In the genomic region with DNA sequence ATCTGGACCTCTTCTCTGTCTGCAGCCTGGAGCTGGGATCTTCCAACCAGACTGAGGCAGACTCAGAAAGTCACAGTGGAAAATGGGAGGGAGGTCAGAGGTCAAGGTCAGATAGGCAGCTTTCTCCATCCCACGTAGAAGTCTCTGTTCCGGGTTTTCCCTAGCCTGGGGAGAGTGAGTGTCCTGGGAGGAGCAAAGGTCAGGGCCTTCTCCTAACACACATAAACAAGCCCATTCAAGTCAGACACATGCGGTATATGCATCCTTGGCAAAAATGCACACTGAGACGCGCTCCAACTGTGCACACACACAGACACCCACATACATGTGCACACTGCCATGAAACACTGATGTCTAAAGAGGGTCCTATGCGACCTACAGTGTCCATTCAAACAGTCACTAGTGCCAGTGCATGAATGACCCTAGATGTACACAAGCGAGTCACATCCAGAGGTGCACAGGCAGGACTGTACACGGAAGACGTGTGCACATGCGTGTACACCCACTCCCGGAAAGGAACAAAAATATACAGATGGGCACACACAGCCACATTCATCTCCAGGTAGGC, we compare ENCODE assay signal across 2 cellular contexts.
TF ChIP-seq lines count a peak whose summit lies in the region.

No MANE protein-coding gene starts in this region.

TF ChIP-seq in IMR-90, 13 proteins besides CTCF, POLR2A, EP300 and RAD21:
- TF ChIP-seq MXI1 (IDR thresholded peaks at IDR 0.05; ENCODE audit: borderline replicate concordance, low read depth, low read length) (peak; percentile 34; the same call in 1 of the 2 replicates), CHD1 (IDR thresholded peaks at IDR 0.05; ENCODE audit: low read depth, low read length) (no peak), MAFK (IDR thresholded peaks at IDR 0.05; ENCODE audit: low read depth, low read length) (no peak)

TF ChIP-seq in GM12878, 131 proteins besides CTCF, POLR2A, EP300 and RAD21 (continues in another document):
- TF ChIP-seq SP1 (IDR thresholded peaks at IDR 0.05; ENCODE audit: low read depth, low read length) (no peak), SIN3A (IDR thresholded peaks at IDR 0.05; ENCODE audit: low read depth, low read length) (no peak), PAX8 (IDR thresholded peaks at IDR 0.05) (peak; percentile 99), BHLHE40 (IDR thresholded peaks at IDR 0.05; ENCODE audit: borderline replicate concordance in 1 of 2, low read depth in 2 of 2, low read length in 1 of 2) (no peak), POLR2AphosphoS5 (IDR thresholded peaks at IDR 0.05; ENCODE audit: low read length) (no peak), SIX5 (IDR thresholded peaks at IDR 0.05; ENCODE audit: low read depth, low read length, severe bottlenecking) (no peak), CHD2 (IDR thresholded peaks at IDR 0.05; ENCODE audit: borderline replicate concordance, low read depth, low read length) (no peak), RFX5 (IDR thresholded peaks at IDR 0.05; ENCODE audit: low read depth, low read length) (no peak), ZNF274 (IDR thresholded peaks at IDR 0.05; ENCODE audit: insufficient read depth, insufficient read length) (no peak), YBX1 (IDR thresholded peaks at IDR 0.05) (no peak), CREM (IDR thresholded peaks at IDR 0.05; ENCODE audit: low read depth) (peak; percentile 16; the same call in 1 of the 2 replicates), ASH2L (IDR thresholded peaks at IDR 0.05; ENCODE audit: borderline replicate concordance, low read depth) (no peak), BCL11A (IDR thresholded peaks at IDR 0.05; ENCODE audit: low read depth, low read length) (no peak), SMAD1 (IDR thresholded peaks at IDR 0.05; ENCODE audit: low read depth, partially characterized antibody) (no peak), LARP7 (IDR thresholded peaks at IDR 0.05) (peak; percentile 45), ZNF207 (IDR thresholded peaks at IDR 0.05; ENCODE audit: borderline replicate concordance) (no peak), MYC (IDR thresholded peaks at IDR 0.05; ENCODE audit: insufficient read depth, insufficient read length, insufficient replicate concordance, low read length, severe bottlenecking) (no peak), SMAD5 (IDR thresholded peaks at IDR 0.05; ENCODE audit: low read depth) (no peak), SPI1 (IDR thresholded peaks at IDR 0.05; ENCODE audit: borderline replicate concordance, insufficient read depth, low read depth, low read length) (no peak), SMC3 (IDR thresholded peaks at IDR 0.05; ENCODE audit: borderline replicate concordance, low read length) (no peak), TCF3 (IDR thresholded peaks at IDR 0.05; ENCODE audit: borderline replicate concordance, insufficient read depth, low read depth, low read length) (no peak), NRF1 (conservative IDR thresholded peaks at IDR 0.05; ENCODE audit: low read depth, low read length) (no peak), NR2C1 (IDR thresholded peaks at IDR 0.05) (peak; percentile 70), CHD4 (IDR thresholded peaks at IDR 0.05) (no peak), ZNF217 (IDR thresholded peaks at IDR 0.05) (no peak), MYB (IDR thresholded peaks at IDR 0.05; ENCODE audit: borderline replicate concordance, low read depth, low read length) (no peak), TAF1 (IDR thresholded peaks at IDR 0.05; ENCODE audit: borderline replicate concordance, low read depth, low read length) (no peak), ATF7 (IDR thresholded peaks at IDR 0.05; ENCODE audit: low read depth) (no peak), RBBP5 (conservative IDR thresholded peaks at IDR 0.05) (no peak), STAT1 (conservative IDR thresholded peaks at IDR 0.05) (no peak), BMI1 (IDR thresholded peaks at IDR 0.05; ENCODE audit: borderline replicate concordance) (no peak), IKZF2 (IDR thresholded peaks at IDR 0.05) (peak in 1 of 2 experiments; percentile 69; a peak in 2 of 4 replicates), TCF12 (IDR thresholded peaks at IDR 0.05; ENCODE audit: low read depth, low read length) (no peak), EGR1 (IDR thresholded peaks at IDR 0.05; ENCODE audit: borderline replicate concordance in 1 of 2, low read depth in 2 of 2, low read length in 2 of 2) (0 out of 3 replicates have a peak, but pooled peaks of 1 of the 2 experiments have one; percentile 7), NR2C2 (IDR thresholded peaks at IDR 0.05; ENCODE audit: borderline replicate concordance, control insufficient read depth, insufficient read length, low read depth) (peak; percentile 61), GABPA (IDR thresholded peaks at IDR 0.05; ENCODE audit: low read depth) (no peak), IKZF1 (conservative IDR thresholded peaks at IDR 0.05) (peak; percentile 15), NR2F1 (conservative IDR thresholded peaks at IDR 0.05) (peak; percentile 94), RAD51 (IDR thresholded peaks at IDR 0.05) (no peak)
- TF ChIP-seq, protein P1, sequence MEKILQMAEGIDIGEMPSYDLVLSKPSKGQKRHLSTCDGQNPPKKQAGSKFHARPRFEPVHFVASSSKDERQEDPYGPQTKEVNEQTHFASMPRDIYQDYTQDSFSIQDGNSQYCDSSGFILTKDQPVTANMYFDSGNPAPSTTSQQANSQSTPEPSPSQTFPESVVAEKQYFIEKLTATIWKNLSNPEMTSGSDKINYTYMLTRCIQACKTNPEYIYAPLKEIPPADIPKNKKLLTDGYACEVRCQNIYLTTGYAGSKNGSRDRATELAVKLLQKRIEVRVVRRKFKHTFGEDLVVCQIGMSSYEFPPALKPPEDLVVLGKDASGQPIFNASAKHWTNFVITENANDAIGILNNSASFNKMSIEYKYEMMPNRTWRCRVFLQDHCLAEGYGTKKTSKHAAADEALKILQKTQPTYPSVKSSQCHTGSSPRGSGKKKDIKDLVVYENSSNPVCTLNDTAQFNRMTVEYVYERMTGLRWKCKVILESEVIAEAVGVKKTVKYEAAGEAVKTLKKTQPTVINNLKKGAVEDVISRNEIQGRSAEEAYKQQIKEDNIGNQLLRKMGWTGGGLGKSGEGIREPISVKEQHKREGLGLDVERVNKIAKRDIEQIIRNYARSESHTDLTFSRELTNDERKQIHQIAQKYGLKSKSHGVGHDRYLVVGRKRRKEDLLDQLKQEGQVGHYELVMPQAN (conservative IDR thresholded peaks at IDR 0.05), result no peak
- TF ChIP-seq, protein P2, sequence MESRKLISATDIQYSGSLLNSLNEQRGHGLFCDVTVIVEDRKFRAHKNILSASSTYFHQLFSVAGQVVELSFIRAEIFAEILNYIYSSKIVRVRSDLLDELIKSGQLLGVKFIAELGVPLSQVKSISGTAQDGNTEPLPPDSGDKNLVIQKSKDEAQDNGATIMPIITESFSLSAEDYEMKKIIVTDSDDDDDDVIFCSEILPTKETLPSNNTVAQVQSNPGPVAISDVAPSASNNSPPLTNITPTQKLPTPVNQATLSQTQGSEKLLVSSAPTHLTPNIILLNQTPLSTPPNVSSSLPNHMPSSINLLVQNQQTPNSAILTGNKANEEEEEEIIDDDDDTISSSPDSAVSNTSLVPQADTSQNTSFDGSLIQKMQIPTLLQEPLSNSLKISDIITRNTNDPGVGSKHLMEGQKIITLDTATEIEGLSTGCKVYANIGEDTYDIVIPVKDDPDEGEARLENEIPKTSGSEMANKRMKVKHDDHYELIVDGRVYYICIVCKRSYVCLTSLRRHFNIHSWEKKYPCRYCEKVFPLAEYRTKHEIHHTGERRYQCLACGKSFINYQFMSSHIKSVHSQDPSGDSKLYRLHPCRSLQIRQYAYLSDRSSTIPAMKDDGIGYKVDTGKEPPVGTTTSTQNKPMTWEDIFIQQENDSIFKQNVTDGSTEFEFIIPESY (IDR thresholded peaks at IDR 0.05), result no peak
- TF ChIP-seq, protein P3, sequence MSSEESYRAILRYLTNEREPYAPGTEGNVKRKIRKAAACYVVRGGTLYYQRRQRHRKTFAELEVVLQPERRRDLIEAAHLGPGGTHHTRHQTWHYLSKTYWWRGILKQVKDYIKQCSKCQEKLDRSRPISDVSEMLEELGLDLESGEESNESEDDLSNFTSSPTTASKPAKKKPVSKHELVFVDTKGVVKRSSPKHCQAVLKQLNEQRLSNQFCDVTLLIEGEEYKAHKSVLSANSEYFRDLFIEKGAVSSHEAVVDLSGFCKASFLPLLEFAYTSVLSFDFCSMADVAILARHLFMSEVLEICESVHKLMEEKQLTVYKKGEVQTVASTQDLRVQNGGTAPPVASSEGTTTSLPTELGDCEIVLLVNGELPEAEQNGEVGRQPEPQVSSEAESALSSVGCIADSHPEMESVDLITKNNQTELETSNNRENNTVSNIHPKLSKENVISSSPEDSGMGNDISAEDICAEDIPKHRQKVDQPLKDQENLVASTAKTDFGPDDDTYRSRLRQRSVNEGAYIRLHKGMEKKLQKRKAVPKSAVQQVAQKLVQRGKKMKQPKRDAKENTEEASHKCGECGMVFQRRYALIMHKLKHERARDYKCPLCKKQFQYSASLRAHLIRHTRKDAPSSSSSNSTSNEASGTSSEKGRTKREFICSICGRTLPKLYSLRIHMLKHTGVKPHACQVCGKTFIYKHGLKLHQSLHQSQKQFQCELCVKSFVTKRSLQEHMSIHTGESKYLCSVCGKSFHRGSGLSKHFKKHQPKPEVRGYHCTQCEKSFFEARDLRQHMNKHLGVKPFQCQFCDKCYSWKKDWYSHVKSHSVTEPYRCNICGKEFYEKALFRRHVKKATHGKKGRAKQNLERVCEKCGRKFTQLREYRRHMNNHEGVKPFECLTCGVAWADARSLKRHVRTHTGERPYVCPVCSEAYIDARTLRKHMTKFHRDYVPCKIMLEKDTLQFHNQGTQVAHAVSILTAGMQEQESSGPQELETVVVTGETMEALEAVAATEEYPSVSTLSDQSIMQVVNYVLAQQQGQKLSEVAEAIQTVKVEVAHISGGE (CRISPR knock-in tag; IDR thresholded peaks at IDR 0.05), result no peak
- TF ChIP-seq, protein P4, sequence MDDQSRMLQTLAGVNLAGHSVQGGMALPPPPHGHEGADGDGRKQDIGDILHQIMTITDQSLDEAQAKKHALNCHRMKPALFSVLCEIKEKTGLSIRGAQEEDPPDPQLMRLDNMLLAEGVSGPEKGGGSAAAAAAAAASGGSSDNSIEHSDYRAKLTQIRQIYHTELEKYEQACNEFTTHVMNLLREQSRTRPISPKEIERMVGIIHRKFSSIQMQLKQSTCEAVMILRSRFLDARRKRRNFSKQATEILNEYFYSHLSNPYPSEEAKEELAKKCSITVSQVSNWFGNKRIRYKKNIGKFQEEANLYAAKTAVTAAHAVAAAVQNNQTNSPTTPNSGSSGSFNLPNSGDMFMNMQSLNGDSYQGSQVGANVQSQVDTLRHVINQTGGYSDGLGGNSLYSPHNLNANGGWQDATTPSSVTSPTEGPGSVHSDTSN (IDR thresholded peaks at IDR 0.05; ENCODE audit: insufficient replicate concordance, low read depth, low read length), result no peak
- TF ChIP-seq, protein P5, sequence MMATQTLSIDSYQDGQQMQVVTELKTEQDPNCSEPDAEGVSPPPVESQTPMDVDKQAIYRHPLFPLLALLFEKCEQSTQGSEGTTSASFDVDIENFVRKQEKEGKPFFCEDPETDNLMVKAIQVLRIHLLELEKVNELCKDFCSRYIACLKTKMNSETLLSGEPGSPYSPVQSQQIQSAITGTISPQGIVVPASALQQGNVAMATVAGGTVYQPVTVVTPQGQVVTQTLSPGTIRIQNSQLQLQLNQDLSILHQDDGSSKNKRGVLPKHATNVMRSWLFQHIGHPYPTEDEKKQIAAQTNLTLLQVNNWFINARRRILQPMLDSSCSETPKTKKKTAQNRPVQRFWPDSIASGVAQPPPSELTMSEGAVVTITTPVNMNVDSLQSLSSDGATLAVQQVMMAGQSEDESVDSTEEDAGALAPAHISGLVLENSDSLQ (IDR thresholded peaks at IDR 0.05), result peak; percentile 32; the same call in 1 of the 2 replicates
- TF ChIP-seq, protein P6, sequence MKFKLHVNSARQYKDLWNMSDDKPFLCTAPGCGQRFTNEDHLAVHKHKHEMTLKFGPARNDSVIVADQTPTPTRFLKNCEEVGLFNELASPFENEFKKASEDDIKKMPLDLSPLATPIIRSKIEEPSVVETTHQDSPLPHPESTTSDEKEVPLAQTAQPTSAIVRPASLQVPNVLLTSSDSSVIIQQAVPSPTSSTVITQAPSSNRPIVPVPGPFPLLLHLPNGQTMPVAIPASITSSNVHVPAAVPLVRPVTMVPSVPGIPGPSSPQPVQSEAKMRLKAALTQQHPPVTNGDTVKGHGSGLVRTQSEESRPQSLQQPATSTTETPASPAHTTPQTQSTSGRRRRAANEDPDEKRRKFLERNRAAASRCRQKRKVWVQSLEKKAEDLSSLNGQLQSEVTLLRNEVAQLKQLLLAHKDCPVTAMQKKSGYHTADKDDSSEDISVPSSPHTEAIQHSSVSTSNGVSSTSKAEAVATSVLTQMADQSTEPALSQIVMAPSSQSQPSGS (IDR thresholded peaks at IDR 0.05; ENCODE audit: low read length), result no peak
- TF ChIP-seq, protein P7, sequence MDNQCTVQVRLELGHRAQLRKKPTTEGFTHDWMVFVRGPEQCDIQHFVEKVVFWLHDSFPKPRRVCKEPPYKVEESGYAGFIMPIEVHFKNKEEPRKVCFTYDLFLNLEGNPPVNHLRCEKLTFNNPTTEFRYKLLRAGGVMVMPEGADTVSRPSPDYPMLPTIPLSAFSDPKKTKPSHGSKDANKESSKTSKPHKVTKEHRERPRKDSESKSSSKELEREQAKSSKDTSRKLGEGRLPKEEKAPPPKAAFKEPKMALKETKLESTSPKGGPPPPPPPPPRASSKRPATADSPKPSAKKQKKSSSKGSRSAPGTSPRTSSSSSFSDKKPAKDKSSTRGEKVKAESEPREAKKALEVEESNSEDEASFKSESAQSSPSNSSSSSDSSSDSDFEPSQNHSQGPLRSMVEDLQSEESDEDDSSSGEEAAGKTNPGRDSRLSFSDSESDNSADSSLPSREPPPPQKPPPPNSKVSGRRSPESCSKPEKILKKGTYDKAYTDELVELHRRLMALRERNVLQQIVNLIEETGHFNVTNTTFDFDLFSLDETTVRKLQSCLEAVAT (IDR thresholded peaks at IDR 0.05), result 0 out of 2 replicates have a peak, but pooled peaks have one; percentile 28
- TF ChIP-seq, protein P8, sequence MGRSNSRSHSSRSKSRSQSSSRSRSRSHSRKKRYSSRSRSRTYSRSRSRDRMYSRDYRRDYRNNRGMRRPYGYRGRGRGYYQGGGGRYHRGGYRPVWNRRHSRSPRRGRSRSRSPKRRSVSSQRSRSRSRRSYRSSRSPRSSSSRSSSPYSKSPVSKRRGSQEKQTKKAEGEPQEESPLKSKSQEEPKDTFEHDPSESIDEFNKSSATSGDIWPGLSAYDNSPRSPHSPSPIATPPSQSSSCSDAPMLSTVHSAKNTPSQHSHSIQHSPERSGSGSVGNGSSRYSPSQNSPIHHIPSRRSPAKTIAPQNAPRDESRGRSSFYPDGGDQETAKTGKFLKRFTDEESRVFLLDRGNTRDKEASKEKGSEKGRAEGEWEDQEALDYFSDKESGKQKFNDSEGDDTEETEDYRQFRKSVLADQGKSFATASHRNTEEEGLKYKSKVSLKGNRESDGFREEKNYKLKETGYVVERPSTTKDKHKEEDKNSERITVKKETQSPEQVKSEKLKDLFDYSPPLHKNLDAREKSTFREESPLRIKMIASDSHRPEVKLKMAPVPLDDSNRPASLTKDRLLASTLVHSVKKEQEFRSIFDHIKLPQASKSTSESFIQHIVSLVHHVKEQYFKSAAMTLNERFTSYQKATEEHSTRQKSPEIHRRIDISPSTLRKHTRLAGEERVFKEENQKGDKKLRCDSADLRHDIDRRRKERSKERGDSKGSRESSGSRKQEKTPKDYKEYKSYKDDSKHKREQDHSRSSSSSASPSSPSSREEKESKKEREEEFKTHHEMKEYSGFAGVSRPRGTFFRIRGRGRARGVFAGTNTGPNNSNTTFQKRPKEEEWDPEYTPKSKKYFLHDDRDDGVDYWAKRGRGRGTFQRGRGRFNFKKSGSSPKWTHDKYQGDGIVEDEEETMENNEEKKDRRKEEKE (IDR thresholded peaks at IDR 0.05), result no peak
